1 cellular context compared by ENCODE assay signal in the genomic region with DNA sequence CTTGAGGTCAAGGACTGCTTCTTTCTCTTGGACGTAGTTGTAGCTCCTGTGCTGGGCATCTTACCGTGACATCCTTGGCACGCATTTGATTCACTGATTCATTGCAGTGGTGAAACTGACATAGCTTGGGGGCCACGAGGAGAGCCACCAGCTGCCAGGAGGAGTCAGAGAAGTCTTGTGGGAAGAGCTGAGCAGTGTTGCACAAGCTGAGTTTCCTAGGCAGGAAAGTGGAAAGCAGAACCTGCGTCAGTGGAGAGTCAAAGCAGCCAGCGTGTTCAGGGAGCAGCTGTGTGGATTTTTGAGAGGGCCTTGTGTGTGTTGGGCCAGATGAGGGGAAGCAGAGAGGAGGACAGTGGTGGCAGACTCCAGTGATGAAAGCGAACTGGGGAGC.
TF ChIP-seq lines count a peak whose summit lies in the region.

No MANE protein-coding gene starts in this region.

TF ChIP-seq in HepG2, 621 proteins besides CTCF, POLR2A, EP300 and RAD21:
- TF ChIP-seq ZNF777 (CRISPR knock-in tag; IDR thresholded peaks at IDR 0.05) (no peak), SIN3B (IDR thresholded peaks at IDR 0.05; ENCODE audit: low read length) (no peak), ZMAT3 (CRISPR knock-in tag; conservative IDR thresholded peaks at IDR 0.05) (no peak), NCOR1 (IDR thresholded peaks at IDR 0.05; ENCODE audit: borderline replicate concordance, low read length) (no peak), ZKSCAN5 (CRISPR knock-in tag; IDR thresholded peaks at IDR 0.05) (no peak), MTF2 (CRISPR knock-in tag; IDR thresholded peaks at IDR 0.05; ENCODE audit: borderline replicate concordance) (no peak), ZNF557 (CRISPR knock-in tag; IDR thresholded peaks at IDR 0.05) (no peak), ZNF317 (CRISPR knock-in tag; IDR thresholded peaks at IDR 0.05) (no peak), EED (CRISPR knock-in tag; IDR thresholded peaks at IDR 0.05) (no peak)
- TF ChIP-seq, protein P1, sequence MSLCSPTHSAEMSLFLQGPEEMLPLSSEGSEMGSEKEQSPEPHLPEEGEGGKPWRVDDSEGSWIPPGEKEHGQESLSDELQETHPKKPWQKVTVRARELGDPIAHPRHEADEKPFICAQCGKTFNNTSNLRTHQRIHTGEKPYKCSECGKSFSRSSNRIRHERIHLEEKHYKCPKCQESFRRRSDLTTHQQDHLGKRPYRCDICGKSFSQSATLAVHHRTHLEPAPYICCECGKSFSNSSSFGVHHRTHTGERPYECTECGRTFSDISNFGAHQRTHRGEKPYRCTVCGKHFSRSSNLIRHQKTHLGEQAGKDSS (CRISPR knock-in tag; IDR thresholded peaks at IDR 0.05; ENCODE audit: borderline replicate concordance, low read depth), result no peak
TF ChIP-seq in HepG2: peak in this region for 0.
